Comparison of ENCODE assay signal across 35 cellular contexts in the genomic region with DNA sequence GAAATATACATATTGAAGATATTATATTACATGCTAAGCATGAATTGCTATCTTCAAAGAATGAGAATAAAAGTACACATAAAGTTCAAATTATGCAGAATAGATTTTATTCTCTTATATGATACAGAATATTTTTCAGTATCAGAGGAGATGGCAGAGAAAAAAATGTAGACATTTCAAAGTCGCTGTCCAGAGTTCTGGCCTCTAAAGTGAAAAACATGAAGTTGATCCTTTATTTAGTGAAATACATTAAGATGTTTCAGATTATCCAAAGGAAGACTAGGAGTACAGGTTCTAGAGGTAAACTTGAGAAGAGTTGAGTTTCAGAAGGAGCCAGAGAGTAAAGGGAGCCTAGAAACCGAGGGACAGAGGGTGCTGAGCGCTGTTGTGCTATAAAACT.
"Had no signal": no experiment of that assay in that cellular context is flagged by ENCODE, and none has a peak within 500 bp of the region (broad histone marks: within the 10 kb centered on the region; RNA-seq: fewer than 3 reads in every experiment).

No MANE protein-coding gene starts in this region.

- H3K27me3 ChIP-seq: body of pancreas, brain microvascular endothelial cell, breast epithelium had no signal

- H3K4me3 ChIP-seq: adrenal gland, body of pancreas, breast epithelium had no signal

- H3K9me3 Mint-ChIP-seq: activated B cell treated with CpG ODN at 0.5 μM for 24 hours; activated CD8-positive, alpha-beta T cell treated with anti-CD3 and anti-CD28 coated beads for 36 hours; activated naive CD4-positive, alpha-beta T cell treated with anti-CD3 and anti-CD28 coated beads, Interleukin-2, amount 10 ng/mL, durations not matched to agents 7 days and 5 days; activated naive CD4-positive, alpha-beta T cell treated with anti-CD3 and anti-CD28 coated beads, Interleukin-2, amount 50 U/mL, for 24 hours; activated naive CD8-positive, alpha-beta T cell treated with anti-CD3 and anti-CD28 coated beads for 36 hours; activated T-cell treated with anti-CD3 and anti-CD28 coated beads, Interleukin-2, amount 50 U/mL, for 4 hours; activated T-helper 1 cell treated with anti-CD3 and anti-CD28 coated beads, Interleukin-12 subunit alpha, Interleukin-12 subunit beta, Interleukin-2, Interleukin-4 antibody, amounts not matched to agents 30 ng/mL and 10 ng/mL and 1 ng/mL, durations not matched to agents 14 hours and 24 hours and 36 hours; T-helper 1 cell treated with Interleukin-12 subunit alpha and Interleukin-12 subunit beta and Interleukin-4 antibody, amounts not matched to agents 30 μg/mL and 1 μg/mL, for 36 hours; T-helper 2 cell treated with Interferon-gamma antibody and Interleukin-4, amounts not matched to agents 5 μg/mL and 100 μg/mL, for 36 hours had no signal

- H3K27ac Mint-ChIP-seq: activated B cell treated with CpG ODN at 0.5 μM for 24 hours; activated CD4-positive, alpha-beta memory T cell treated with anti-CD3 and anti-CD28 coated beads for 36 hours; activated CD4-positive, alpha-beta T cell treated with anti-CD3 and anti-CD28 coated beads, Interleukin-2, amount 10 ng/mL, durations not matched to agents 24 days and 14 days; activated CD8-positive, alpha-beta T cell treated with anti-CD3 and anti-CD28 coated beads for 36 hours; activated naive CD4-positive, alpha-beta T cell treated with anti-CD3 and anti-CD28 coated beads, Interleukin-2, amount 10 ng/mL, durations not matched to agents 7 days and 5 days; activated naive CD4-positive, alpha-beta T cell treated with anti-CD3 and anti-CD28 coated beads, Interleukin-2, amount 50 U/mL, for 24 hours; activated naive CD8-positive, alpha-beta T cell treated with anti-CD3 and anti-CD28 coated beads for 36 hours; activated T-cell treated with anti-CD3 and anti-CD28 coated beads, Interleukin-2, amount 50 U/mL, for 72 hours; activated T-helper 1 cell treated with anti-CD3 and anti-CD28 coated beads, Interleukin-12 subunit alpha, Interleukin-12 subunit beta, Interleukin-2, Interleukin-4 antibody, amounts not matched to agents 30 ng/mL and 10 ng/mL and 1 ng/mL, durations not matched to agents 14 hours and 24 hours and 36 hours; activated T-helper 17 cell treated with anti-CD3 and anti-CD28 coated beads, Interleukin-2, amount 50 U/mL, for 72 hours; T-helper 1 cell treated with Interleukin-12 subunit alpha and Interleukin-12 subunit beta and Interleukin-4 antibody, amounts not matched to agents 30 μg/mL and 1 μg/mL, for 36 hours; T-helper 2 cell treated with Interferon-gamma antibody and Interleukin-4, amounts not matched to agents 5 μg/mL and 100 μg/mL, for 36 hours had no signal

- H3K36me3 Mint-ChIP-seq: activated CD4-positive, alpha-beta memory T cell treated with anti-CD3 and anti-CD28 coated beads for 36 hours; activated naive CD4-positive, alpha-beta T cell treated with anti-CD3 and anti-CD28 coated beads, Interleukin-2, amount 10 ng/mL, durations not matched to agents 7 days and 5 days; activated naive CD4-positive, alpha-beta T cell treated with anti-CD3 and anti-CD28 coated beads, Interleukin-2, amount 50 U/mL, for 24 hours; activated naive CD8-positive, alpha-beta T cell treated with anti-CD3 and anti-CD28 coated beads for 36 hours had no signal

- FAIRE-seq: astrocyte, colon, TTC549 had no signal

- H3K4me3 Mint-ChIP-seq: activated B cell treated with CpG ODN at 0.5 μM for 24 hours; activated CD4-positive, alpha-beta memory T cell treated with anti-CD3 and anti-CD28 coated beads for 36 hours; activated CD4-positive, alpha-beta T cell treated with anti-CD3 and anti-CD28 coated beads, Interleukin-2, amount 10 ng/mL, durations not matched to agents 24 days and 14 days; activated CD8-positive, alpha-beta T cell treated with anti-CD3 and anti-CD28 coated beads for 36 hours; activated naive CD4-positive, alpha-beta T cell treated with anti-CD3 and anti-CD28 coated beads, Interleukin-2, amount 10 ng/mL, durations not matched to agents 7 days and 5 days; activated naive CD4-positive, alpha-beta T cell treated with anti-CD3 and anti-CD28 coated beads, Interleukin-2, amount 50 U/mL, for 24 hours; activated naive CD8-positive, alpha-beta T cell treated with anti-CD3 and anti-CD28 coated beads for 36 hours; activated T-cell treated with anti-CD3 and anti-CD28 coated beads, Interleukin-2, amount 50 U/mL, for 4 hours; activated T-cell treated with anti-CD3 and anti-CD28 coated beads, Interleukin-2, amount 50 U/mL, for 72 hours; activated T-helper 1 cell treated with anti-CD3 and anti-CD28 coated beads, Interleukin-12 subunit alpha, Interleukin-12 subunit beta, Interleukin-2, Interleukin-4 antibody, amounts not matched to agents 30 ng/mL and 10 ng/mL and 1 ng/mL, durations not matched to agents 14 hours and 24 hours and 36 hours; activated T-helper 17 cell treated with anti-CD3 and anti-CD28 coated beads, Interleukin-2, amount 50 U/mL, for 72 hours; T-helper 1 cell treated with Interleukin-12 subunit alpha and Interleukin-12 subunit beta and Interleukin-4 antibody, amounts not matched to agents 30 μg/mL and 1 μg/mL, for 36 hours; T-helper 2 cell treated with Interferon-gamma antibody and Interleukin-4, amounts not matched to agents 5 μg/mL and 100 μg/mL, for 36 hours had no signal

- H3K36me3 ChIP-seq: adrenal gland, brain microvascular endothelial cell, breast epithelium had no signal

- DNase-seq: activated B cell treated with CpG ODN at 0.5 μM for 24 hours; activated CD4-positive, alpha-beta memory T cell treated with anti-CD3 and anti-CD28 coated beads for 36 hours; activated CD4-positive, alpha-beta T cell treated with anti-CD3 and anti-CD28 coated beads for 4 hours; activated CD4-positive, alpha-beta T cell treated with anti-CD3 and anti-CD28 coated beads, Interleukin-2, amount 10 ng/mL, durations not matched to agents 24 days and 14 days; activated CD4-positive, alpha-beta T cell treated with anti-CD3 and anti-CD28 coated beads, Interleukin-2, amount 50 U/mL, for 1 hour; activated CD4-positive, alpha-beta T cell treated with anti-CD3 and anti-CD28 coated beads, Interleukin-2, amount 50 U/mL, for 4 hours; activated CD4-positive, CD25-positive, alpha-beta regulatory T cell treated with anti-CD3 and anti-CD28 coated beads, Interleukin-2, amount 50 U/mL, for 72 hours; activated CD8-positive, alpha-beta memory T cell treated with anti-CD3 and anti-CD28 coated beads, Interleukin-2, amount 50 U/mL, for 4 hours; activated CD8-positive, alpha-beta T cell treated with anti-CD3 and anti-CD28 coated beads for 36 hours; activated effector memory CD4-positive, alpha-beta T cell treated with anti-CD3 and anti-CD28 coated beads, Interleukin-2, amount 50 U/mL, for 16 hours; activated naive CD4-positive, alpha-beta T cell treated with anti-CD3 and anti-CD28 coated beads, Interleukin-2, amount 10 ng/mL, durations not matched to agents 7 days and 5 days; activated naive CD4-positive, alpha-beta T cell treated with Interleukin-2 at 50 U/mL for 16 hours; activated naive CD8-positive, alpha-beta T cell treated with anti-CD3 and anti-CD28 coated beads for 36 hours; activated T-cell treated with anti-CD3 and anti-CD28 coated beads for 4 hours; activated T-cell treated with anti-CD3 and anti-CD28 coated beads, Interleukin-2, amount 50 U/mL, for 1 hour; activated T-cell treated with anti-CD3 and anti-CD28 coated beads, Interleukin-2, amount 50 U/mL, for 4 hours; activated T-cell treated with anti-CD3 and anti-CD28 coated beads, Interleukin-2, amount 50 U/mL, for 72 hours; adrenal gland; amniotic stem cell; aorta; body of pancreas; brain microvascular endothelial cell; central memory CD4-positive, alpha-beta T cell; T-helper 2 cell; T-helper 9 cell had no signal

- ATAC-seq: activated CD8-positive, alpha-beta T cell treated with anti-CD3 and anti-CD28 coated beads for 36 hours; activated T-cell treated with anti-CD3 and anti-CD28 coated beads, Interleukin-2, amount 50 U/mL, for 4 hours; activated T-cell treated with anti-CD3 and anti-CD28 coated beads, Interleukin-2, amount 50 U/mL, for 72 hours; activated T-helper 17 cell treated with anti-CD3 and anti-CD28 coated beads, Interleukin-2, amount 50 U/mL, for 72 hours; body of pancreas had no signal

- H3K27ac ChIP-seq: adrenal gland, body of pancreas, brain microvascular endothelial cell, breast epithelium, VCaP had no signal

- H3K4me1 Mint-ChIP-seq: activated B cell treated with CpG ODN at 0.5 μM for 24 hours; activated CD4-positive, alpha-beta T cell treated with anti-CD3 and anti-CD28 coated beads, Interleukin-2, amount 10 ng/mL, durations not matched to agents 24 days and 14 days; activated naive CD4-positive, alpha-beta T cell treated with anti-CD3 and anti-CD28 coated beads, Interleukin-2, amount 10 ng/mL, durations not matched to agents 7 days and 5 days; activated naive CD4-positive, alpha-beta T cell treated with anti-CD3 and anti-CD28 coated beads, Interleukin-2, amount 50 U/mL, for 24 hours; activated naive CD8-positive, alpha-beta T cell treated with anti-CD3 and anti-CD28 coated beads for 36 hours; activated T-helper 17 cell treated with anti-CD3 and anti-CD28 coated beads, Interleukin-2, amount 50 U/mL, for 72 hours had no signal

- H3K9me3 ChIP-seq: adrenal gland, body of pancreas, breast epithelium had no signal

- H3K4me1 ChIP-seq: adrenal gland, body of pancreas, breast epithelium had no signal
